Comparison of ENCODE assay signal across 8 cellular contexts in genomic region chr22:35648066-35649025, GRCh38. TPM values are rescaled to one million over a fixed set of nuclear protein-coding genes. Genes with fewer than 3 reads are reported as not detected.
A peak's percentile ranks its signal among the peaks of the same experiment; 100 is the strongest.
DNase-seq lines count a peak whose midpoint lies in the region; ATAC-seq and TF ChIP-seq lines count a peak whose summit lies in the region.

TSS of gene APOL6 (plus strand) at chr22:35648446. CDS start at chr22:35656426, 7,980 bp downstream.

- H3K9me3 ChIP-seq in iPS-20b (ENCODE audit: insufficient read depth, low read depth, low read length) = no peaks in the 10 kb centered on the region
- peaks cover 0 to 9% (median 1%) of the 10 kb centered on the region in 8 donors for H3K9me3 ChIP-seq in spleen

- H3K27ac ChIP-seq in iPS-20b (ENCODE audit: low read length) = no peak within 1 kb of the TSS
- H3K27ac ChIP-seq in spleen = peak within 1 kb of the TSS; percentile 76 to 97 (median 94)

- 3 to 5% (median 4%) methylated on average over 18 of the region's 18 CpGs for whole genome bisulfite sequencing in spleen, 5 donors

- peak within 1 kb of the TSS; percentile 100 for H3K4me3 Mint-ChIP-seq in T-helper 2 cell treated with Interferon-gamma antibody and Interleukin-4, amounts not matched to agents 5 μg/mL and 100 μg/mL, for 36 hours

- peaks cover 9% of the 10 kb centered on the region; the same call in 1 of the 2 replicates for H3K4me1 ChIP-seq in iPS-20b (ENCODE audit: insufficient read depth, low read length)
- peaks cover 27 to 49% (median 43%) of the 10 kb centered on the region in 6 donors for H3K4me1 ChIP-seq in spleen

- H3K4me3 ChIP-seq in astrocyte of the spinal cord (ENCODE audit: low read depth, low read length) (peak within 1 kb of the TSS; percentile 55), iPS-20b (ENCODE audit: low read length) (no peak within 1 kb of the TSS), spleen (peak within 1 kb of the TSS; percentile 51 to 80 (median 60))

- intact Hi-C loops in spleen (cut with DNase I; ENCODE audit: low total_unique reads) = no loop called here

- no peaks in the 10 kb centered on the region for H3K27me3 ChIP-seq in iPS-20b (ENCODE audit: insufficient read depth, low read length)
- H3K27me3 ChIP-seq in spleen (replicated peaks in 1 of 7) = no peaks in the 10 kb centered on the region

- H3K27ac Mint-ChIP-seq in T-helper 2 cell treated with Interferon-gamma antibody and Interleukin-4, amounts not matched to agents 5 μg/mL and 100 μg/mL, for 36 hours = peak within 1 kb of the TSS; percentile 100

- peaks cover 7% of the 10 kb centered on the region for H3K9me3 Mint-ChIP-seq in T-helper 2 cell treated with Interferon-gamma antibody and Interleukin-4, amounts not matched to agents 5 μg/mL and 100 μg/mL, for 36 hours

- ATAC-seq in HG03108 (IDR thresholded peaks at IDR 0.05; ENCODE audit: unreplicated experiment) = no peak

- in situ Hi-C loops in astrocyte of the spinal cord (cut with HindIII; ENCODE audit: low sequenced_read_pairs) = no loop called here

- TF ChIP-seq POLR2A in spleen (IDR thresholded peaks at IDR 0.05) = no peak

- H3K36me3 Mint-ChIP-seq in T-helper 2 cell treated with Interferon-gamma antibody and Interleukin-4, amounts not matched to agents 5 μg/mL and 100 μg/mL, for 36 hours (ENCODE audit: low read depth) = peaks cover 45% of the 10 kb centered on the region

- H3K9ac ChIP-seq in iPS-20b (ENCODE audit: low read depth, low read length) = peak within 1 kb of the TSS; percentile 32; the same call in 1 of the 2 replicates

- H3K27me3 Mint-ChIP-seq in T-helper 2 cell treated with Interferon-gamma antibody and Interleukin-4, amounts not matched to agents 5 μg/mL and 100 μg/mL, for 36 hours (ENCODE audit: low read depth) = no peaks in the 10 kb centered on the region

- peaks cover 24% of the 10 kb centered on the region for H3K4me1 Mint-ChIP-seq in T-helper 2 cell treated with Interferon-gamma antibody and Interleukin-4, amounts not matched to agents 5 μg/mL and 100 μg/mL, for 36 hours (ENCODE audit: low read depth)

- DNase-seq in NCI-H2171 treated with DMSO at 0.1 percent for 48 hours (lab: John Stamatoyannopoulos, UW) (peak; percentile 57), NCI-H2171 (lab: John Stamatoyannopoulos, UW) (no peak), HuH-7 (ENCODE audit: low spot score) (peak; percentile 65), astrocyte of the spinal cord (ENCODE audit: low read depth, low spot score) (peak; percentile 70), spleen (peak; percentile 81)
- peak; percentile 71 for DNase-seq in T-helper 2 cell treated with Interferon-gamma antibody and Interleukin-4, amounts not matched to agents 5 μg/mL and 100 μg/mL, for 36 hours (ENCODE audit: low spot score)

- TF ChIP-seq CTCF in astrocyte of the spinal cord (IDR thresholded peaks at IDR 0.05; ENCODE audit: low read depth, low read length) = no peak
- TF ChIP-seq CTCF in spleen (IDR thresholded peaks at IDR 0.05 in 8 of 11, conservative IDR thresholded peaks at IDR 0.05 in 3 of 11) = peak in 1 of 11 experiments; percentile 8

- no peaks in the 10 kb centered on the region for H3K36me3 ChIP-seq in iPS-20b (ENCODE audit: insufficient read depth, low read depth, low read length)
- peaks cover 0 to 7% (median 0%) of the 10 kb centered on the region in 6 donors for H3K36me3 ChIP-seq in spleen

RNA-seq across cellular contexts. Expression of gene APOL6, which starts in this region (rescaled TPM):
- 10 to 100 TPM; 33.5 to 48.1 (median 39.9) TPM for total RNA-seq in spleen
- polyA plus RNA-seq in spleen = 1 to 10 TPM; 4.4 to 7.3 (median 4.4) TPM
